ENCODE assay signal across 19 cellular contexts in the genomic region with DNA sequence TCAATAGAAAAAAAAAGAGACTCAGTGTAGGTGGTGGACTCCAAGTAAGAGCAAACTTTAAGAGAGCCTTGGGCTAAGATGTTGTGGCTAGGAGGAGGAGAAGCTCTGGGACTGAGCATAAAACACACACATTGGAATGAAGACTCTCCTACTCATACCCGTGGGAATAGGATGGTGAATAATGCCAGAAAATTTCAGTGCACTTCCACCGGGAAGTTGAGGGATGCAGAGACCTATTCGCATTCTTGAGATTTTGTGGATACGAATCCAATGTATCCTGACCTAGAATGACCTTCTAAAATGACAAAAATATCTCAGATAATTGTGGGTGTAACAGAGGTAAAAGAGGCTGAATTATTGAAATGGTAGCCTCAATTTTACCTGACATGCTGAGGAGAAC.
A peak's percentile ranks its signal among the peaks of the same experiment; 100 is the strongest.
DNase-seq lines count a peak whose midpoint lies in the region; ATAC-seq, FAIRE-seq and TF ChIP-seq lines count a peak whose summit lies in the region.
"Had no signal": no experiment of that assay in that cellular context is flagged by ENCODE, and none has a peak within 500 bp of the region (broad histone marks: within the 10 kb centered on the region; RNA-seq: fewer than 3 reads in every experiment).

No MANE protein-coding gene starts in this region.

- H3K36me3 ChIP-seq in brain microvascular endothelial cell (replicated peaks) (no peaks in the 10 kb centered on the region), hepatocyte (replicated peaks; ENCODE audit: insufficient read depth, low read depth) (no peaks in the 10 kb centered on the region)
- H3K36me3 ChIP-seq: stomach had no signal

- ATAC-seq in GM21367 (IDR thresholded peaks at IDR 0.05; ENCODE audit: unreplicated experiment) (no peak), GM18519 (IDR thresholded peaks at IDR 0.05; ENCODE audit: low FRiP score, unreplicated experiment) (no peak)
- ATAC-seq: activated CD8-positive, alpha-beta memory T cell treated with anti-CD3 and anti-CD28 coated beads, Interleukin-2, amount 10 ng/mL, durations not matched to agents 7 days and 5 days; K562; WTC11 had no signal

- FAIRE-seq in HTR-8/SVneo (lab: Jason Lieb, UNC) = no peak
- FAIRE-seq: K562 had no signal

- in situ Hi-C loops in brain microvascular endothelial cell (cut with HindIII; ENCODE audit: low pct_ligation_motif_present, low sequenced_read_pairs) = no loop called here

- CTCF ChIA-PET in AG04450 (lab: Charles Lee) = no interaction called here

- H3K4me1 ChIP-seq in hepatocyte (ENCODE audit: insufficient read depth) = peaks cover 9% of the 10 kb centered on the region
- H3K4me1 ChIP-seq: stomach had no signal

- no peaks in the 10 kb centered on the region for H3K79me2 ChIP-seq in hepatocyte

- peak; percentile 38 for DNase-seq in AG04450 (ENCODE audit: low read depth, low spot score)
- peak; percentile 11 for DNase-seq in HTR-8/SVneo (ENCODE audit: insufficient read length, low spot score)
- DNase-seq in brain microvascular endothelial cell = peak; percentile 83
- no peak for DNase-seq in hepatocyte (ENCODE audit: low spot score)
- DNase-seq in NAMALWA (ENCODE audit: low spot score) = no peak
- no peak for DNase-seq in SHP77 treated with DMSO at 0.1 percent for 48 hours (lab: John Stamatoyannopoulos, UW)
- DNase-seq: activated CD8-positive, alpha-beta memory T cell treated with anti-CD3 and anti-CD28 coated beads, Interleukin-2, amount 10 ng/mL, durations not matched to agents 7 days and 5 days; activated naive CD4-positive, alpha-beta T cell treated with anti-CD3 and anti-CD28 coated beads for 36 hours; Calu3; H9; hypothalamus; NCI-H446 treated with DMSO at 0.1 percent for 48 hours; stimulated activated CD4-positive, alpha-beta T cell treated with anti-CD3 and anti-CD28 coated beads, Interleukin-12 subunit alpha, Interleukin-12 subunit beta, amount 100 ng/mL, for 4 hours; stomach had no signal

- no peaks in the 10 kb centered on the region for H3K9me2 ChIP-seq in hepatocyte (replicated peaks; ENCODE audit: insufficient read depth)

- no peaks in the 10 kb centered on the region for H3K27me3 ChIP-seq in AG04450 (ENCODE audit: control insufficient read depth, insufficient read depth, low read length)
- no peaks in the 10 kb centered on the region for H3K27me3 ChIP-seq in brain microvascular endothelial cell (replicated peaks)
- H3K27me3 ChIP-seq in hepatocyte = no peaks in the 10 kb centered on the region
- H3K27me3 ChIP-seq: stomach had no signal

- 80% methylated on average over 4 of the region's 4 CpGs for WGBS in hepatocyte (ENCODE audit: low lambda C conversion rate, missing lambda C conversion rate)

- no peak overlapping the region for H3K4me2 ChIP-seq in hepatocyte

- no peaks in the 10 kb centered on the region for H4K20me1 ChIP-seq in hepatocyte (ENCODE audit: insufficient read depth, poor library complexity, severe bottlenecking)

- POLR2A ChIA-PET in AG04450 (lab: Yijun Ruan, JAX) = no interaction called here

- no peak for TF ChIP-seq CTCF in AG04450 (IDR thresholded peaks at IDR 0.05; ENCODE audit: low read depth, low read length)
- no peak for TF ChIP-seq CTCF in brain microvascular endothelial cell (IDR thresholded peaks at IDR 0.05; ENCODE audit: low read depth, low read length, missing control alignments)
- TF ChIP-seq CTCF in hepatocyte (IDR thresholded peaks at IDR 0.05; ENCODE audit: poor library complexity) = no peak

- H3K27ac ChIP-seq in AG04450 (ENCODE audit: low read depth, low read length) (no peak overlapping the region), brain microvascular endothelial cell (peak overlapping the region; percentile 90), hepatocyte (peak overlapping the region; percentile 7)
- H3K27ac ChIP-seq: stomach had no signal

- no peak overlapping the region for H3K4me3 ChIP-seq in AG04450 (ENCODE audit: low read depth, low read length)
- no peak overlapping the region for H3K4me3 ChIP-seq in brain microvascular endothelial cell (ENCODE audit: low read depth, low read length)
- H3K4me3 ChIP-seq in hepatocyte = no peak overlapping the region
- H3K4me3 ChIP-seq: K562, lung, stomach had no signal

- H2AFZ ChIP-seq in hepatocyte = no peak overlapping the region

- H3K9me3 ChIP-seq in AG04450 (ENCODE audit: control insufficient read depth, insufficient read depth, low read length) (no peaks in the 10 kb centered on the region), hepatocyte (ENCODE audit: low read depth) (no peaks in the 10 kb centered on the region)

Comparison
In these comparisons a context has a peak if more than half of its experiments do, and no peak if none do; other contexts are left out.
1. DNase-seq: peak in AG04450 (single experiment), HTR-8/SVneo (single experiment) and brain microvascular endothelial cell (single experiment); none in hepatocyte (single experiment), NAMALWA (single experiment) and SHP77 treated with DMSO at 0.1 percent for 48 hours (single experiment).